In the genomic region with DNA sequence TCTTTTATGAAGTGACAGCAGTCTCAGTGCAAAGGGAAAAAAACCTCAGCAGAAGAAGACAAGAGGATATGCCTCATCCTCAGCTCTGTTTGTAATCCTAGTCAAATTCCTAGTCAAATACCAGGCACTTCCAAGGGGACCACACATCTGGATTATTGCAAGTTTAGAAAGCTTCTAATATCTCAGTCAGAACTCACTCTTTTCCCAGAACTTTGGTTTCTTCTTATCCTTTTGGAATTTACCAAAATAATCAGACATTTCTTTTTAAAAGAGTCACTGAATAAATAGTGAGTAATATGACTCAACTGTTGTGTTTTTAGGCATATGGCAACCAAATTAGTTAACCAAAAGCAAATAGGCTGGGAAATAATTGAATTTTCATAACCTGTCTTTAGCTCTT, we compare ENCODE assay signal across 1 cellular context.
TF ChIP-seq lines count a peak whose summit lies in the region.

No MANE protein-coding gene starts in this region.

TF ChIP-seq in SK-N-SH, 30 proteins besides CTCF, POLR2A, EP300 and RAD21 (continued from another document):
- TF ChIP-seq RFX5 (IDR thresholded peaks at IDR 0.05; ENCODE audit: low read length) (no peak), TCF12 (IDR thresholded peaks at IDR 0.05) (peak; percentile 94), ELF1 (IDR thresholded peaks at IDR 0.05) (no peak), POLR2AphosphoS5 (IDR thresholded peaks at IDR 0.05; ENCODE audit: low read depth, low read length) (peak; percentile 67), GABPA (IDR thresholded peaks at IDR 0.05; ENCODE audit: low read depth) (no peak), RCOR1 (IDR thresholded peaks at IDR 0.05; ENCODE audit: low read length) (no peak), CHD2 (IDR thresholded peaks at IDR 0.05; ENCODE audit: low read length, partially characterized antibody) (no peak), TAF1 (IDR thresholded peaks at IDR 0.05; ENCODE audit: borderline replicate concordance, low read depth, low read length) (no peak), SIN3A (IDR thresholded peaks at IDR 0.05; ENCODE audit: borderline replicate concordance, low read depth, low read length) (no peak), SMC3 (IDR thresholded peaks at IDR 0.05; ENCODE audit: low read depth, low read length) (no peak), YY1 (IDR thresholded peaks at IDR 0.05; ENCODE audit: low read depth) (no peak), REST (IDR thresholded peaks at IDR 0.05; ENCODE audit: low read depth, low read length) (no peak), USF1 (IDR thresholded peaks at IDR 0.05; ENCODE audit: borderline replicate concordance, low read depth) (no peak), NFIC (IDR thresholded peaks at IDR 0.05; ENCODE audit: borderline replicate concordance) (peak; percentile 58; the same call in 1 of the 2 replicates), NRF1 (IDR thresholded peaks at IDR 0.05; ENCODE audit: low read depth, low read length) (no peak), FOXM1 (IDR thresholded peaks at IDR 0.05; ENCODE audit: low read depth) (peak; percentile 71; the same call in 1 of the 2 replicates), FOXJ3 (CRISPR knock-in tag; IDR thresholded peaks at IDR 0.05) (no peak), MXI1 (IDR thresholded peaks at IDR 0.05; ENCODE audit: low read depth, low read length) (no peak)
- TF ChIP-seq, protein P1, sequence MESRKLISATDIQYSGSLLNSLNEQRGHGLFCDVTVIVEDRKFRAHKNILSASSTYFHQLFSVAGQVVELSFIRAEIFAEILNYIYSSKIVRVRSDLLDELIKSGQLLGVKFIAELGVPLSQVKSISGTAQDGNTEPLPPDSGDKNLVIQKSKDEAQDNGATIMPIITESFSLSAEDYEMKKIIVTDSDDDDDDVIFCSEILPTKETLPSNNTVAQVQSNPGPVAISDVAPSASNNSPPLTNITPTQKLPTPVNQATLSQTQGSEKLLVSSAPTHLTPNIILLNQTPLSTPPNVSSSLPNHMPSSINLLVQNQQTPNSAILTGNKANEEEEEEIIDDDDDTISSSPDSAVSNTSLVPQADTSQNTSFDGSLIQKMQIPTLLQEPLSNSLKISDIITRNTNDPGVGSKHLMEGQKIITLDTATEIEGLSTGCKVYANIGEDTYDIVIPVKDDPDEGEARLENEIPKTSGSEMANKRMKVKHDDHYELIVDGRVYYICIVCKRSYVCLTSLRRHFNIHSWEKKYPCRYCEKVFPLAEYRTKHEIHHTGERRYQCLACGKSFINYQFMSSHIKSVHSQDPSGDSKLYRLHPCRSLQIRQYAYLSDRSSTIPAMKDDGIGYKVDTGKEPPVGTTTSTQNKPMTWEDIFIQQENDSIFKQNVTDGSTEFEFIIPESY (IDR thresholded peaks at IDR 0.05; ENCODE audit: borderline replicate concordance, low read depth): no peak
- TF ChIP-seq, protein P2, sequence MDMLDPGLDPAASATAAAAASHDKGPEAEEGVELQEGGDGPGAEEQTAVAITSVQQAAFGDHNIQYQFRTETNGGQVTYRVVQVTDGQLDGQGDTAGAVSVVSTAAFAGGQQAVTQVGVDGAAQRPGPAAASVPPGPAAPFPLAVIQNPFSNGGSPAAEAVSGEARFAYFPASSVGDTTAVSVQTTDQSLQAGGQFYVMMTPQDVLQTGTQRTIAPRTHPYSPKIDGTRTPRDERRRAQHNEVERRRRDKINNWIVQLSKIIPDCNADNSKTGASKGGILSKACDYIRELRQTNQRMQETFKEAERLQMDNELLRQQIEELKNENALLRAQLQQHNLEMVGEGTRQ (IDR thresholded peaks at IDR 0.05; ENCODE audit: borderline replicate concordance, low read depth, low read length): no peak
